In the genomic region with DNA sequence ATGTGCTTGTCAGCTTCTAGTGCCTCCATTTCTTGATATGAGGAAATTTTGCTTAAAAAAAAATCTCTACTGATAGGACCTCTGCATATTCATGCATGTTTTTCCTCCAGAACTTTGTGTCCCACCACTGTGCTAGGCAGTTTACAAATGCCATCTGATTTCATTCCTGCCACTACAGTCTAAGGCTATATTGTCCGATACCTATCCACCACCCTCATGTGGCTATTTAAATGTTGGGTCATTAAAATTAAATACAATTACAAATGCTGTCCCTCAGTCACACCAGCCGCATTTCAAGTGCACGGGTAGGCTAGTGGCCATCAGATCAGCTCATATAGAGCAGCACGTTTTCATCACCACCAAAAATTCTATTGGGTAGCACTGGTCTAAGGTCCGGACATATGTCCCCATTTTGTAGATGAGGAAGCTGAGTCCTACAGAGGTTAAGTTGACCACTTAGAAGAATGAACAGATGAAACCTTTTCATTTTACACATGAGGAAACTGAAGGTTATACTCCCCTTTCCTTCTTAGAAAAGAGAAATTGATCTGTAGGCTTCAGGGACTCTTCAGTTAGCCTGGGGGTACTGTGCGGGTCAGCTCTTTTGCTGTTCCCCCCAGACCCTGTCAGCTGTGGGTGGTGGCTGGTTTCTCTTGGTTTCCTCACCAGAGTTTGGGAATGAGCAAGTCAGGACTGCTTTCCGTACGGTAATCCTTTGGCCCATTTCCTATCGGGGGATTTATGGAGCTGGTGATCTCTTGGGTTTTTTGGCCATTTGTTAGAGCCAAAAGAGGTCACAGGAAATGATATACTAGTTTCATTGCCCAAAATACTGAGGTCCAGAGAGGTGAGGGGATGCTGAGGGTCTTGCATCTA, we compare ENCODE assay signal across 9 cellular contexts. TPM values are rescaled to one million over a fixed set of nuclear protein-coding genes. Genes with fewer than 3 reads are reported as not detected.
DNase-seq lines count a peak whose midpoint lies in the region; ATAC-seq, FAIRE-seq and TF ChIP-seq lines count a peak whose summit lies in the region.
"Had no signal": no experiment of that assay in that cellular context is flagged by ENCODE, and none has a peak within 500 bp of the region (broad histone marks: within the 10 kb centered on the region; RNA-seq: fewer than 3 reads in every experiment).

No MANE protein-coding gene starts in this region.

- in situ Hi-C loops in Panc1 (cut with HindIII; ENCODE audit: low pct_unique_long_range_greater_than_20kb, low sequenced_read_pairs), result no loop called here

- intact Hi-C loops in Panc1 (cut with micrococcal nuclease; ENCODE audit: unreplicated experiment), result loop anchor here (10.0 kb wide), 1 partner anchor 47 kb away; no protein-coding TSS in a partner anchor
- intact Hi-C loops in dendritic cell treated with granulocyte-macrophage colony-stimulating factor and Interleukin-4, amounts not matched to agents 40 ng/mL and 50 ng/mL, for 4 days (cut with micrococcal nuclease), result no loop called here

- no peak for TF ChIP-seq EP300 in A549 (IDR thresholded peaks at IDR 0.05)

- TF ChIP-seq RAD21 in A549 (conservative IDR thresholded peaks at IDR 0.05 in 1 of 2, IDR thresholded peaks at IDR 0.05 in 1 of 2), result no peak

- WGBS in A549 (ENCODE audit: missing lambda C conversion rate), result 93% methylated on average over 9 of the region's 9 CpGs

- DNase-seq in A549 (ENCODE audit: low read depth in 1 of 2, low spot score in 1 of 2) (no peak), Panc1 (ENCODE audit: low read depth, low spot score) (no peak), foreskin melanocyte (no peak), cerebellar nuclear complex (lab: John Stamatoyannopoulos, UW) (no peak), NCI-H1417 treated with DMSO at 0.1 percent for 48 hours (lab: John Stamatoyannopoulos, UW) (no peak)
- no peak for DNase-seq in natural killer cell treated with Interleukin-12 subunit alpha and Interleukin-12 subunit beta and Interleukin-15 and Interleukin-18, amount 100 ng/mL, for 72 hours (ENCODE audit: low spot score)

- no peak overlapping the region for H3K4me3 ChIP-seq in A549
- H3K4me3 ChIP-seq in Panc1 (ENCODE audit: low read depth in 2 of 2, low read length in 2 of 2), result no peak overlapping the region

- no peak for TF ChIP-seq CTCF in A549 (IDR thresholded peaks at IDR 0.05)
- no peak for TF ChIP-seq CTCF in Panc1 (IDR thresholded peaks at IDR 0.05)

- H3K4me1 Mint-ChIP-seq in dendritic cell treated with granulocyte-macrophage colony-stimulating factor and Interleukin-4, amounts not matched to agents 40 ng/mL and 50 ng/mL, for 4 days (ENCODE audit: low read depth), result peaks cover 81% of the 10 kb centered on the region
- peaks cover 58 to 59% of the 10 kb centered on the region in 2 donors for H3K4me1 Mint-ChIP-seq in natural killer cell treated with Interleukin-12 subunit alpha and Interleukin-12 subunit beta and Interleukin-15 and Interleukin-18, amount 100 ng/mL, for 72 hours (ENCODE audit: low read depth in 2 of 2)

- H3K9me3 ChIP-seq in A549, result no peaks in the 10 kb centered on the region
- no peaks in the 10 kb centered on the region for H3K9me3 ChIP-seq in Panc1 (ENCODE audit: control insufficient read depth, insufficient read depth, low read depth, low read length)

- H3K4me3 Mint-ChIP-seq in dendritic cell treated with granulocyte-macrophage colony-stimulating factor and Interleukin-4, amounts not matched to agents 40 ng/mL and 50 ng/mL, for 4 days, result no peak overlapping the region
- H3K4me3 Mint-ChIP-seq in natural killer cell treated with Interleukin-12 subunit alpha and Interleukin-12 subunit beta and Interleukin-15 and Interleukin-18, amount 100 ng/mL, for 72 hours, result peak overlapping the region; percentile 87
- H3K4me3 Mint-ChIP-seq: type B pancreatic cell had no signal

- POLR2A ChIA-PET in A549 (lab: Yijun Ruan, JAX) (interaction anchor here (1.0 kb wide), 1 partner anchor 57 kb away, joined by 5 read pairs; a partner anchor contains a TSS), Panc1 (lab: Charles Lee) (interaction anchor here (1.7 kb wide), 1 partner anchor 27 kb away, joined by 5 read pairs; no protein-coding TSS in a partner anchor)

- H3K27me3 Mint-ChIP-seq in dendritic cell treated with granulocyte-macrophage colony-stimulating factor and Interleukin-4, amounts not matched to agents 40 ng/mL and 50 ng/mL, for 4 days, result peaks cover 3% of the 10 kb centered on the region
- no peaks in the 10 kb centered on the region for H3K27me3 Mint-ChIP-seq in natural killer cell treated with Interleukin-12 subunit alpha and Interleukin-12 subunit beta and Interleukin-15 and Interleukin-18, amount 100 ng/mL, for 72 hours
- H3K27me3 Mint-ChIP-seq: type B pancreatic cell had no signal

- no peak for ATAC-seq in A549
- ATAC-seq in Panc1, result no peak
- no peak for ATAC-seq in natural killer cell treated with Interleukin-12 subunit alpha and Interleukin-12 subunit beta and Interleukin-15 and Interleukin-18, amount 100 ng/mL, for 72 hours
- no peak for ATAC-seq in HG03442 (IDR thresholded peaks at IDR 0.05; ENCODE audit: unreplicated experiment)

- no peaks in the 10 kb centered on the region for H3K9me3 Mint-ChIP-seq in dendritic cell treated with granulocyte-macrophage colony-stimulating factor and Interleukin-4, amounts not matched to agents 40 ng/mL and 50 ng/mL, for 4 days
- peaks cover 4% of the 10 kb centered on the region for H3K9me3 Mint-ChIP-seq in natural killer cell treated with Interleukin-12 subunit alpha and Interleukin-12 subunit beta and Interleukin-15 and Interleukin-18, amount 100 ng/mL, for 72 hours
- H3K9me3 Mint-ChIP-seq: type B pancreatic cell had no signal

- H3K36me3 ChIP-seq in Panc1 (ENCODE audit: control insufficient read depth, insufficient read depth, low read length), result no peaks in the 10 kb centered on the region

- TF ChIP-seq POLR2A in A549 (IDR thresholded peaks at IDR 0.05; ENCODE audit: low read length), result no peak

- no peak for FAIRE-seq in A549 (lab: Jason Lieb, UNC)

- H3K4me1 ChIP-seq in A549, result peaks cover 97% of the 10 kb centered on the region
- H3K4me1 ChIP-seq in Panc1 (ENCODE audit: control insufficient read depth, insufficient read depth, low read length), result peaks cover 97% of the 10 kb centered on the region

- H3K4me2 ChIP-seq in A549, result peak overlapping the region; percentile 72

- CTCF ChIA-PET in A549 (lab: Yijun Ruan, JAX), result interaction anchor here (0.6 to 15.8 kb wide), 8 partner anchors 13 to 219 kb away, joined by 3 to 142 read pairs (median 4); no protein-coding TSS in a partner anchor
- CTCF ChIA-PET in Panc1 (lab: Charles Lee), result no interaction called here

- H3K36me3 Mint-ChIP-seq in dendritic cell treated with granulocyte-macrophage colony-stimulating factor and Interleukin-4, amounts not matched to agents 40 ng/mL and 50 ng/mL, for 4 days (ENCODE audit: low read depth), result no peaks in the 10 kb centered on the region
- no peaks in the 10 kb centered on the region for H3K36me3 Mint-ChIP-seq in natural killer cell treated with Interleukin-12 subunit alpha and Interleukin-12 subunit beta and Interleukin-15 and Interleukin-18, amount 100 ng/mL, for 72 hours

- BruUV-seq in Panc1 (replicated peaks; lab: Mats Ljungman, UMichigan), result no TSS peak

- H3K27ac Mint-ChIP-seq in dendritic cell treated with granulocyte-macrophage colony-stimulating factor and Interleukin-4, amounts not matched to agents 40 ng/mL and 50 ng/mL, for 4 days, result peak overlapping the region; percentile 95
- H3K27ac Mint-ChIP-seq in natural killer cell treated with Interleukin-12 subunit alpha and Interleukin-12 subunit beta and Interleukin-15 and Interleukin-18, amount 100 ng/mL, for 72 hours, result peak overlapping the region; percentile 98 to 99

- H3K27me3 ChIP-seq in Panc1 (ENCODE audit: control insufficient read depth, insufficient read depth, low read length), result no peaks in the 10 kb centered on the region

- H3K27ac ChIP-seq in A549 (peak overlapping the region; percentile 86 to 92), Panc1 (ENCODE audit: low read length) (peak overlapping the region; percentile 100)

TF ChIP-seq in A549, 52 proteins besides CTCF, POLR2A, EP300 and RAD21 (continues in another document):
- TF ChIP-seq HDAC2 (IDR thresholded peaks at IDR 0.05), result 0 out of 2 replicates have a peak, but pooled peaks have one; percentile 67
- no peak for TF ChIP-seq POLR2AphosphoS2 (conservative IDR thresholded peaks at IDR 0.05; ENCODE audit: low read length)
- TF ChIP-seq HEYL (CRISPR knock-in tag; IDR thresholded peaks at IDR 0.05), result 0 out of 2 replicates have a peak, but pooled peaks have one; percentile 66
- 0 out of 2 replicates have a peak, but pooled peaks have one; percentile 39 for TF ChIP-seq HOXA7 (CRISPR knock-in tag; IDR thresholded peaks at IDR 0.05)
- TF ChIP-seq TP53 (CRISPR knock-in tag; IDR thresholded peaks at IDR 0.05), result no peak
- no peak for TF ChIP-seq SMC3 (IDR thresholded peaks at IDR 0.05)
- no peak for TF ChIP-seq RARB (CRISPR knock-in tag; IDR thresholded peaks at IDR 0.05)
- TF ChIP-seq RNF2 (IDR thresholded peaks at IDR 0.05; ENCODE audit: borderline replicate concordance, low read depth), result no peak
- TF ChIP-seq ZFP36 (IDR thresholded peaks at IDR 0.05; ENCODE audit: borderline replicate concordance, partially characterized antibody), result no peak
- TF ChIP-seq GATA3 (IDR thresholded peaks at IDR 0.05; ENCODE audit: borderline replicate concordance), result no peak
- TF ChIP-seq KDM1A (IDR thresholded peaks at IDR 0.05; ENCODE audit: low read depth), result peak; percentile 95
- TF ChIP-seq ZNF302 (CRISPR knock-in tag; IDR thresholded peaks at IDR 0.05), result 0 out of 2 replicates have a peak, but pooled peaks have one; percentile 10
- no peak for TF ChIP-seq MAFK (IDR thresholded peaks at IDR 0.05; ENCODE audit: partially characterized antibody)
- no peak for TF ChIP-seq SREBF2 (IDR thresholded peaks at IDR 0.05)
- TF ChIP-seq MYC (IDR thresholded peaks at IDR 0.05; ENCODE audit: borderline replicate concordance, low read length), result no peak
- TF ChIP-seq FOXS1 (CRISPR knock-in tag; IDR thresholded peaks at IDR 0.05), result no peak
- peak; percentile 47; the same call in 1 of the 2 replicates for TF ChIP-seq CHD4 (IDR thresholded peaks at IDR 0.05; ENCODE audit: borderline replicate concordance)
- no peak for TF ChIP-seq CEBPB (IDR thresholded peaks at IDR 0.05)
- no peak for TF ChIP-seq JUNB (IDR thresholded peaks at IDR 0.05)
- TF ChIP-seq HOXB13 (CRISPR knock-in tag; IDR thresholded peaks at IDR 0.05; ENCODE audit: low read depth), result no peak

RNA-seq across cellular contexts. Expression of a gene that starts 56.6 kb away (rescaled TPM):
- polyA plus RNA-seq in A549 (2011; rRNA removed) (77.2 and 101 TPM in 2 replicates), A549 (2017; fragmentation: RNase III; extraction: RNeasy Plus Mini Kit Qiagen cat#74134 plus additional on column Dnase treatment) (74.6 to 106 TPM (median 93.4 TPM) in 3 replicates)
- 116 and 161 TPM in 2 replicates for polyA plus RNA-seq in A549 (2012; cell fraction: cytosol; rRNA removed)
- 256 and 267 TPM in 2 replicates for polyA plus RNA-seq in A549 (2012; cell fraction: nucleus; rRNA removed)
- 138 and 158 TPM in 2 replicates for polyA minus RNA-seq in A549 (2011; rRNA and poly(A)+ RNA removed)
- total RNA-seq in Panc1 (2021; ENCODE audit: unreplicated experiment), result 394 TPM
- 255 TPM for polyA plus RNA-seq in Panc1 (2012; ENCODE audit: insufficient read length)
- total RNA-seq in natural killer cell treated with Interleukin-12 subunit alpha and Interleukin-12 subunit beta and Interleukin-15 and Interleukin-18, amount 100 ng/mL, for 72 hours, result 10 to 100 TPM; 13.5 to 47.4 TPM
